In the genomic region with DNA sequence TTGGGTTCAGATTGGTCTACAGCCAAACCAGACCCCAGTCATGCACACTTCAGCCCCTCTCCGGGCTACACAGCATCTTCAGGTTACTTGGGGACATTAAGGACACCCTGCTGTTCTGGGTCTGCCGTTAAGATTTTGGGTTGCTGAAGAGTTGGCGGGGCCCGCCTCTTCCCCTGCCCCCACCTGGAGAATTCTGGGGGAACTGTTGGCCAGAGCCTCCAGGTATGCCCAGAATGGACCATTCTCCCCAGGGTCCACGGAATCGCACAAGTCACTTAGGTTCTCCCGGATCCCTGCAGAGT, we compare ENCODE assay signal across 6 cellular contexts. TPM values are rescaled to one million over a fixed set of nuclear protein-coding genes. Genes with fewer than 3 reads are reported as not detected.
DNase-seq lines count a peak whose midpoint lies in the region; FAIRE-seq and TF ChIP-seq lines count a peak whose summit lies in the region.

No MANE protein-coding gene starts in this region.

- TF ChIP-seq CTCF in BJ (IDR thresholded peaks at IDR 0.05; ENCODE audit: insufficient read depth, low read depth, low read length) (no peak), kidney (IDR thresholded peaks at IDR 0.05; ENCODE audit: borderline replicate concordance, extremely low read depth, insufficient read depth) (no peak)

- H3K36me3 ChIP-seq in BJ (ENCODE audit: control insufficient read depth, insufficient read depth, low read length) (0 out of 2 replicates have a peak, but pooled peaks cover 1% of the 10 kb centered on the region), SJSA1 (peaks cover 11% of the 10 kb centered on the region), kidney (ENCODE audit: control insufficient read depth in 1 of 2, insufficient read depth in 2 of 2, low read length in 2 of 2) (peaks cover 8 to 9% of the 10 kb centered on the region in 2 donors)

- H3K4me1 ChIP-seq in SJSA1 (replicated peaks) (peaks cover 18% of the 10 kb centered on the region), kidney (ENCODE audit: control insufficient read depth in 1 of 2, insufficient read depth in 1 of 2, low read depth in 1 of 2, low read length in 2 of 2) (peaks cover 0 to 6% of the 10 kb centered on the region in 2 donors)

- H3K27me3 ChIP-seq in BJ (ENCODE audit: control insufficient read depth, insufficient read depth, low read length) (no peaks in the 10 kb centered on the region), SJSA1 (replicated peaks) (no peaks in the 10 kb centered on the region)

- no peak overlapping the region for H3K9ac ChIP-seq in kidney (ENCODE audit: low read length in 2 of 2)

- peak overlapping the region; percentile 79 for H3K4me3 ChIP-seq in BJ (ENCODE audit: low read depth, low read length)
- peak overlapping the region; percentile 94 for H3K4me3 ChIP-seq in SJSA1
- peak overlapping the region; percentile 37 to 50 for H3K4me3 ChIP-seq in kidney (ENCODE audit: low read length in 2 of 2)

- H3K27ac ChIP-seq in SJSA1 (no peak overlapping the region), kidney (ENCODE audit: low read depth in 2 of 2, low read length in 2 of 2) (peak overlapping the region; percentile 4 to 8)

- POLR2A ChIA-PET in BJ (lab: Charles Lee): interaction anchor here (1.0 to 2.0 kb wide), 2 partner anchors 45 to 50 kb away, joined by 3 to 7 read pairs; no protein-coding TSS in a partner anchor

- CTCF ChIA-PET in BJ (lab: Yijun Ruan, JAX): interaction anchor here (1.1 to 5.7 kb wide), 3 partner anchors 22 to 68 kb away, joined by 3 to 42 read pairs (median 3); no protein-coding TSS in a partner anchor

- no peak for FAIRE-seq in kidney (lab: Jason Lieb, UNC)

- intact Hi-C loops in kidney (cut with DNase I): no loop called here

- H3K9me3 ChIP-seq in SJSA1 (replicated peaks) (no peaks in the 10 kb centered on the region), kidney (ENCODE audit: control insufficient read depth in 1 of 2, low read length in 2 of 2) (no peaks in the 10 kb centered on the region)

- DNase-seq in BJ (ENCODE audit: low read depth): no peak
- DNase-seq in SJSA1 (ENCODE audit: low read depth in 1 of 2, low spot score in 2 of 2): no peak
- no peak for DNase-seq in kidney
- no peak for DNase-seq in NCI-H1694 treated with DMSO at 0.1 percent for 48 hours (lab: John Stamatoyannopoulos, UW)
- DNase-seq in AG20443 (ENCODE audit: low spot score): no peak
- DNase-seq in HUDEP-2 (lab: John Stamatoyannopoulos, UW; ENCODE audit: unreplicated experiment in 76 of 76): no peak

RNA-seq across cellular contexts. Expression of a gene that starts 0.4 kb away (rescaled TPM):
- polyA plus RNA-seq in BJ (2011; rRNA removed): 187 and 362 TPM in 2 replicates
- polyA minus RNA-seq in BJ (2011; rRNA and poly(A)+ RNA removed): 292 and 322 TPM in 2 replicates
- total RNA-seq in SJSA1 (2014; rRNA removed; shearing (Covaris generic)): 60.6 and 87.0 TPM in 2 replicates
- 55.2 TPM for total RNA-seq in kidney
- 26.0 TPM for polyA plus RNA-seq in kidney (ENCODE audit: insufficient read depth, low read depth, low replicate concordance)

RNA-seq across cellular contexts. Expression of a gene that starts 16.3 kb away (rescaled TPM):
- polyA plus RNA-seq in BJ (2011; rRNA removed): 13.2 and 16.8 TPM in 2 replicates
- 8.4 and 9.5 TPM in 2 replicates for polyA minus RNA-seq in BJ (2011; rRNA and poly(A)+ RNA removed)
- 9.7 and 10.5 TPM in 2 replicates for total RNA-seq in SJSA1 (2014; rRNA removed; shearing (Covaris generic))
- 33.7 TPM for total RNA-seq in kidney
- 39.0 TPM for polyA plus RNA-seq in kidney (ENCODE audit: insufficient read depth, low read depth, low replicate concordance)

RNA-seq across cellular contexts. Expression of a gene that starts 16.5 kb away (rescaled TPM):
- 20.5 and 22.8 TPM in 2 replicates for polyA plus RNA-seq in BJ (2011; rRNA removed)
- 10.0 and 18.8 TPM in 2 replicates for polyA minus RNA-seq in BJ (2011; rRNA and poly(A)+ RNA removed)
- total RNA-seq in SJSA1 (2014; rRNA removed; shearing (Covaris generic)): 24.6 and 34.3 TPM in 2 replicates
- total RNA-seq in kidney: 56.6 TPM
- polyA plus RNA-seq in kidney (ENCODE audit: insufficient read depth, low read depth, low replicate concordance): 127 TPM

RNA-seq across cellular contexts. Expression of a gene that starts 22.1 kb away (rescaled TPM):
- polyA plus RNA-seq in BJ (2011; rRNA removed): 31.8 and 50.7 TPM in 2 replicates
- 49.7 and 67.8 TPM in 2 replicates for polyA minus RNA-seq in BJ (2011; rRNA and poly(A)+ RNA removed)
- 13.7 and 18.8 TPM in 2 replicates for total RNA-seq in SJSA1 (2014; rRNA removed; shearing (Covaris generic))
- 24.5 TPM for total RNA-seq in kidney
- 10.1 TPM for polyA plus RNA-seq in kidney (ENCODE audit: insufficient read depth, low read depth, low replicate concordance)

RNA-seq across cellular contexts. Expression of a gene that starts 54.3 kb away (rescaled TPM):
- polyA plus RNA-seq in BJ (2011; rRNA removed) (43.1 and 52.7 TPM in 2 replicates), kidney (ENCODE audit: insufficient read depth, low read depth, low replicate concordance) (55.2 TPM)
- polyA minus RNA-seq in BJ (2011; rRNA and poly(A)+ RNA removed): 20.2 and 31.9 TPM in 2 replicates
- total RNA-seq in SJSA1 (2014; rRNA removed; shearing (Covaris generic)): 143 and 184 TPM in 2 replicates
- total RNA-seq in kidney: 49.2 TPM

Comparison
In these comparisons a context has a peak if more than half of its experiments do, and no peak if none do; other contexts are left out.
1. H3K4me3 ChIP-seq: peak in every context shown above with its lines; median percentile 94 in SJSA1; 79 in BJ; 44 in kidney.